ENCODE assay signal across 1 cellular context in genomic region chr2:25955036-25955435, GRCh38.
TF ChIP-seq lines count a peak whose summit lies in the region.

No MANE protein-coding gene starts in this region.

TF ChIP-seq in WTC11, 78 proteins besides CTCF, POLR2A, EP300 and RAD21 (continued from another document):
- TF ChIP-seq SP1 (CRISPR knock-in tag; conservative IDR thresholded peaks at IDR 0.05) (no peak), ATF6 (CRISPR knock-in tag; IDR thresholded peaks at IDR 0.05) (no peak), ZNF423 (CRISPR knock-in tag; IDR thresholded peaks at IDR 0.05) (no peak), TCF7 (CRISPR knock-in tag; IDR thresholded peaks at IDR 0.05; ENCODE audit: low read depth) (no peak), ZBTB21 (CRISPR knock-in tag; IDR thresholded peaks at IDR 0.05; ENCODE audit: borderline replicate concordance) (no peak), IRF1 (CRISPR knock-in tag; IDR thresholded peaks at IDR 0.05) (no peak), FOXP4 (CRISPR knock-in tag; IDR thresholded peaks at IDR 0.05) (no peak), TEAD4 (CRISPR knock-in tag; IDR thresholded peaks at IDR 0.05) (no peak), ESRRA (CRISPR knock-in tag; IDR thresholded peaks at IDR 0.05; ENCODE audit: borderline replicate concordance) (no peak)
